In the genomic region with DNA sequence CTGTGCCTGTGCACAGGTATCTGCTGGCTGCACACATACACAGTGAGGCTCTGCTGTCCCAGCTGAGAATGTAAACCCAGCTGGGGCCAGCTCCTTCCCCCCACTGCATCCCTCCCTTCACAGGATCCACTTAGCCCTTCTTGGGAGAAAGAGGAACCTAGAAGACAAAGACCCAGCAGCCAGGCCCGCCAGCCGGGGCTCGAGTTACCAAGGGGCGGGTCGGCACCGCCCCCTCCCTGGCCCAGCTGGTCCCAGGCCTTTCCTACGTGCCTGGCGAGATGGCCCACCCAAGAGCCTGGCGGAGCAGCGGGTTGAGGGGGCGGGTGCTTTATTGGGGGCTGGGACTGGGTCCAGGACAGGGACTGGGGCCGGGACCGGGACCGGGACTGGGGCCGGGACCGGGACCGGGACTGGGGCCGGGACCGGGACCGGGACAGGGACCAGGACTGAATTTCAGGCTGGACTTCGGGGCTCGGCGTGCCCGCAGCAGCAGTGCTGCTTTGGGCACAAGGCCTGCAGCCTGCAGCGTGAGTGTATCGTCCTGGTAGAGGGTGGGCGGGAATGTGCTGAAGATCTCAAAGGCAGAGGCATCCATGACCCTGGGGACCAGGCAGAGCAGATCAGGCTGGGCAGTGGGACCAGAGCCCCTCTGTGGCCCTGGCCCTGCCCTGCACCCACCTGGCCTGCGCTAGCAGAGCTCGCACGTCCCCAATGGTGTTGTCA, we compare ENCODE assay signal across 1 cellular context.
TF ChIP-seq lines count a peak whose summit lies in the region.

No MANE protein-coding gene starts in this region.

TF ChIP-seq in K562, 482 proteins besides CTCF, POLR2A, EP300 and RAD21 (continues in another document):
- TF ChIP-seq ELF2 (CRISPR knock-in tag; IDR thresholded peaks at IDR 0.05): no peak
- no peak for TF ChIP-seq NFRKB (IDR thresholded peaks at IDR 0.05; ENCODE audit: low read depth)
- TF ChIP-seq ZNF584 (CRISPR knock-in tag; IDR thresholded peaks at IDR 0.05; ENCODE audit: low read depth): no peak
- TF ChIP-seq SMAD3 (CRISPR knock-in tag; conservative IDR thresholded peaks at IDR 0.05): no peak
- TF ChIP-seq SETDB1 (IDR thresholded peaks at IDR 0.05; ENCODE audit: low read length): no peak
- TF ChIP-seq ZNF583 (CRISPR knock-in tag; IDR thresholded peaks at IDR 0.05): no peak
- no peak for TF ChIP-seq PTRF (tag; IDR thresholded peaks at IDR 0.05)
- no peak for TF ChIP-seq CHD1 (IDR thresholded peaks at IDR 0.05; ENCODE audit: low read length)
- TF ChIP-seq RBFOX2 (IDR thresholded peaks at IDR 0.05; ENCODE audit: low read depth, low read length): peak; percentile 57
- no peak for TF ChIP-seq HDGF (IDR thresholded peaks at IDR 0.05)
- no peak for TF ChIP-seq TRIM28 (IDR thresholded peaks at IDR 0.05)
- TF ChIP-seq KDM2B (CRISPR knock-in tag; IDR thresholded peaks at IDR 0.05): no peak
- TF ChIP-seq SMAD4 (CRISPR knock-in tag; conservative IDR thresholded peaks at IDR 0.05): no peak
- TF ChIP-seq NCOR1 (IDR thresholded peaks at IDR 0.05): no peak
- no peak for TF ChIP-seq HINFP (tag; conservative IDR thresholded peaks at IDR 0.05; ENCODE audit: low read depth)
- no peak for TF ChIP-seq KDM4B (IDR thresholded peaks at IDR 0.05; ENCODE audit: borderline replicate concordance in 2 of 2, low read depth in 1 of 2)
- no peak for TF ChIP-seq SMARCA5 (IDR thresholded peaks at IDR 0.05)
- peak in 1 of 2 experiments; percentile 3; a peak in 1 of 4 replicates for TF ChIP-seq FOXA3 (CRISPR knock-in tag; conservative IDR thresholded peaks at IDR 0.05 in 1 of 2, IDR thresholded peaks at IDR 0.05 in 1 of 2)
- no peak for TF ChIP-seq ZNF12 (CRISPR knock-in tag; IDR thresholded peaks at IDR 0.05)
- TF ChIP-seq, protein P1, sequence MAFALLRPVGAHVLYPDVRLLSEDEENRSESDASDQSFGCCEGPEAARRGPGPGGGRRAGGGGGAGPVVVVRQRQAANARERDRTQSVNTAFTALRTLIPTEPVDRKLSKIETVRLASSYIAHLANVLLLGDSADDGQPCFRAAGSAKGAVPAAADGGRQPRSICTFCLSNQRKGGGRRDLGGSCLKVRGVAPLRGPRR (CRISPR knock-in tag; IDR thresholded peaks at IDR 0.05): no peak
- TF ChIP-seq NFIC (IDR thresholded peaks at IDR 0.05): no peak
- no peak for TF ChIP-seq CREBBP (IDR thresholded peaks at IDR 0.05; ENCODE audit: low read depth, low read length)
- TF ChIP-seq MEIS2 (IDR thresholded peaks at IDR 0.05; ENCODE audit: partially characterized antibody): no peak
- TF ChIP-seq TARDBP (IDR thresholded peaks at IDR 0.05): 0 out of 2 replicates have a peak, but pooled peaks have one; percentile 10
- TF ChIP-seq HNRNPL (IDR thresholded peaks at IDR 0.05; ENCODE audit: low read depth, low read length): no peak
- TF ChIP-seq ZNF398 (CRISPR knock-in tag; IDR thresholded peaks at IDR 0.05): no peak
- TF ChIP-seq ARNT (IDR thresholded peaks at IDR 0.05): no peak
- TF ChIP-seq CTBP1 (IDR thresholded peaks at IDR 0.05; ENCODE audit: borderline replicate concordance): no peak
- no peak for TF ChIP-seq ZNF318 (IDR thresholded peaks at IDR 0.05; ENCODE audit: borderline replicate concordance in 1 of 2, low read depth in 1 of 2)
- TF ChIP-seq EGR1 (conservative IDR thresholded peaks at IDR 0.05): no peak; the same call in 1 of the 2 replicates
- peak; percentile 74 for TF ChIP-seq POLR2G (IDR thresholded peaks at IDR 0.05; ENCODE audit: low read depth, low read length)
- TF ChIP-seq, protein P2, sequence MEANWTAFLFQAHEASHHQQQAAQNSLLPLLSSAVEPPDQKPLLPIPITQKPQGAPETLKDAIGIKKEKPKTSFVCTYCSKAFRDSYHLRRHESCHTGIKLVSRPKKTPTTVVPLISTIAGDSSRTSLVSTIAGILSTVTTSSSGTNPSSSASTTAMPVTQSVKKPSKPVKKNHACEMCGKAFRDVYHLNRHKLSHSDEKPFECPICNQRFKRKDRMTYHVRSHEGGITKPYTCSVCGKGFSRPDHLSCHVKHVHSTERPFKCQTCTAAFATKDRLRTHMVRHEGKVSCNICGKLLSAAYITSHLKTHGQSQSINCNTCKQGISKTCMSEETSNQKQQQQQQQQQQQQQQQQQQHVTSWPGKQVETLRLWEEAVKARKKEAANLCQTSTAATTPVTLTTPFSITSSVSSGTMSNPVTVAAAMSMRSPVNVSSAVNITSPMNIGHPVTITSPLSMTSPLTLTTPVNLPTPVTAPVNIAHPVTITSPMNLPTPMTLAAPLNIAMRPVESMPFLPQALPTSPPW (CRISPR knock-in tag; IDR thresholded peaks at IDR 0.05): peak; percentile 44; the same call in 1 of the 2 replicates
- TF ChIP-seq DPF2 (IDR thresholded peaks at IDR 0.05): no peak
- 0 out of 2 replicates have a peak, but pooled peaks have one; percentile 52 for TF ChIP-seq MBD2 (IDR thresholded peaks at IDR 0.05; ENCODE audit: borderline replicate concordance, low read depth)
- TF ChIP-seq GTF2E2 (tag; IDR thresholded peaks at IDR 0.05): no peak
- no peak for TF ChIP-seq ZZZ3 (IDR thresholded peaks at IDR 0.05)
- TF ChIP-seq FOS (IDR thresholded peaks at IDR 0.05; ENCODE audit: extremely low read depth, insufficient read length): no peak
- TF ChIP-seq, protein P3, sequence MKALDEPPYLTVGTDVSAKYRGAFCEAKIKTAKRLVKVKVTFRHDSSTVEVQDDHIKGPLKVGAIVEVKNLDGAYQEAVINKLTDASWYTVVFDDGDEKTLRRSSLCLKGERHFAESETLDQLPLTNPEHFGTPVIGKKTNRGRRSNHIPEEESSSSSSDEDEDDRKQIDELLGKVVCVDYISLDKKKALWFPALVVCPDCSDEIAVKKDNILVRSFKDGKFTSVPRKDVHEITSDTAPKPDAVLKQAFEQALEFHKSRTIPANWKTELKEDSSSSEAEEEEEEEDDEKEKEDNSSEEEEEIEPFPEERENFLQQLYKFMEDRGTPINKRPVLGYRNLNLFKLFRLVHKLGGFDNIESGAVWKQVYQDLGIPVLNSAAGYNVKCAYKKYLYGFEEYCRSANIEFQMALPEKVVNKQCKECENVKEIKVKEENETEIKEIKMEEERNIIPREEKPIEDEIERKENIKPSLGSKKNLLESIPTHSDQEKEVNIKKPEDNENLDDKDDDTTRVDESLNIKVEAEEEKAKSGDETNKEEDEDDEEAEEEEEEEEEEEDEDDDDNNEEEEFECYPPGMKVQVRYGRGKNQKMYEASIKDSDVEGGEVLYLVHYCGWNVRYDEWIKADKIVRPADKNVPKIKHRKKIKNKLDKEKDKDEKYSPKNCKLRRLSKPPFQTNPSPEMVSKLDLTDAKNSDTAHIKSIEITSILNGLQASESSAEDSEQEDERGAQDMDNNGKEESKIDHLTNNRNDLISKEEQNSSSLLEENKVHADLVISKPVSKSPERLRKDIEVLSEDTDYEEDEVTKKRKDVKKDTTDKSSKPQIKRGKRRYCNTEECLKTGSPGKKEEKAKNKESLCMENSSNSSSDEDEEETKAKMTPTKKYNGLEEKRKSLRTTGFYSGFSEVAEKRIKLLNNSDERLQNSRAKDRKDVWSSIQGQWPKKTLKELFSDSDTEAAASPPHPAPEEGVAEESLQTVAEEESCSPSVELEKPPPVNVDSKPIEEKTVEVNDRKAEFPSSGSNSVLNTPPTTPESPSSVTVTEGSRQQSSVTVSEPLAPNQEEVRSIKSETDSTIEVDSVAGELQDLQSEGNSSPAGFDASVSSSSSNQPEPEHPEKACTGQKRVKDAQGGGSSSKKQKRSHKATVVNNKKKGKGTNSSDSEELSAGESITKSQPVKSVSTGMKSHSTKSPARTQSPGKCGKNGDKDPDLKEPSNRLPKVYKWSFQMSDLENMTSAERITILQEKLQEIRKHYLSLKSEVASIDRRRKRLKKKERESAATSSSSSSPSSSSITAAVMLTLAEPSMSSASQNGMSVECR (CRISPR knock-in tag; IDR thresholded peaks at IDR 0.05): peak; percentile 38; the same call in 1 of the 2 replicates
- TF ChIP-seq RB1 (IDR thresholded peaks at IDR 0.05; ENCODE audit: low read depth): no peak
- TF ChIP-seq, protein P4, sequence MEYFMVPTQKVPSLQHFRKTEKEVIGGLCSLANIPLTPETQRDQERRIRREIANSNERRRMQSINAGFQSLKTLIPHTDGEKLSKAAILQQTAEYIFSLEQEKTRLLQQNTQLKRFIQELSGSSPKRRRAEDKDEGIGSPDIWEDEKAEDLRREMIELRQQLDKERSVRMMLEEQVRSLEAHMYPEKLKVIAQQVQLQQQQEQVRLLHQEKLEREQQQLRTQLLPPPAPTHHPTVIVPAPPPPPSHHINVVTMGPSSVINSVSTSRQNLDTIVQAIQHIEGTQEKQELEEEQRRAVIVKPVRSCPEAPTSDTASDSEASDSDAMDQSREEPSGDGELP (CRISPR knock-in tag; IDR thresholded peaks at IDR 0.05; ENCODE audit: borderline replicate concordance): peak; percentile 91
- TF ChIP-seq MBD1 (CRISPR knock-in tag; IDR thresholded peaks at IDR 0.05): no peak
